Comparison of ENCODE assay signal across 22 cellular contexts in genomic region chr7:129786179-129786514, GRCh38.
A peak's percentile ranks its signal among the peaks of the same experiment; 100 is the strongest.
DNase-seq lines count a peak whose midpoint lies in the region; ATAC-seq and TF ChIP-seq lines count a peak whose summit lies in the region.
"Had no signal": no experiment of that assay in that cellular context is flagged by ENCODE, and none has a peak within 500 bp of the region (broad histone marks: within the 10 kb centered on the region; RNA-seq: fewer than 3 reads in every experiment).

No MANE protein-coding gene starts in this region.

- H3K27me3 Mint-ChIP-seq in activated naive CD4-positive, alpha-beta T cell treated with anti-CD3 and anti-CD28 coated beads for 36 hours (ENCODE audit: low read depth), result peaks cover 63% of the 10 kb centered on the region
- H3K27me3 Mint-ChIP-seq in activated naive CD4-positive, alpha-beta T cell treated with anti-CD3 and anti-CD28 coated beads, Interleukin-2, amount 10 ng/mL, durations not matched to agents 7 days and 5 days, result peaks cover 99% of the 10 kb centered on the region
- H3K27me3 Mint-ChIP-seq in endodermal cell (ENCODE audit: insufficient read depth), result peaks cover 100% of the 10 kb centered on the region
- H3K27me3 Mint-ChIP-seq in Caco-2 (ENCODE audit: insufficient read depth, unreplicated experiment), result no peaks in the 10 kb centered on the region

- no peaks in the 10 kb centered on the region for H4K20me1 ChIP-seq in OCI-LY7 (ENCODE audit: insufficient read depth, low read length)

- H3K4me3 ChIP-seq in OCI-LY7 (ENCODE audit: low read depth, low read length, poor library complexity, severe bottlenecking) (no peak overlapping the region), endodermal cell (ENCODE audit: low read length) (no peak overlapping the region), Caco-2 (ENCODE audit: low read depth, low read length) (no peak overlapping the region)

- CTCF ChIA-PET in activated naive CD4-positive, alpha-beta T cell treated with anti-CD3 and anti-CD28 coated beads for 36 hours (lab: Charles Lee), result interaction anchor here (1.5 kb wide), 1 partner anchor 43 kb away, joined by 3 read pairs; no protein-coding TSS in a partner anchor
- CTCF ChIA-PET in activated naive CD4-positive, alpha-beta T cell treated with anti-CD3 and anti-CD28 coated beads, Interleukin-2, amount 10 ng/mL, durations not matched to agents 7 days and 5 days (lab: Charles Lee), result no interaction called here
- CTCF ChIA-PET in OCI-LY7 (lab: Charles Lee; ENCODE audit: unreplicated experiment), result no interaction called here
- CTCF ChIA-PET in Caco-2 (lab: Charles Lee), result interaction anchor here (0.6 to 1.6 kb wide), 2 partner anchors 39 to 51 kb away, joined by 3 to 5 read pairs; no protein-coding TSS in a partner anchor

- no peaks in the 10 kb centered on the region for H3K9me3 Mint-ChIP-seq in activated naive CD4-positive, alpha-beta T cell treated with anti-CD3 and anti-CD28 coated beads for 36 hours
- no peaks in the 10 kb centered on the region for H3K9me3 Mint-ChIP-seq in activated naive CD4-positive, alpha-beta T cell treated with anti-CD3 and anti-CD28 coated beads, Interleukin-2, amount 10 ng/mL, durations not matched to agents 7 days and 5 days
- H3K9me3 Mint-ChIP-seq in endodermal cell (no peaks in the 10 kb centered on the region), Caco-2 (ENCODE audit: unreplicated experiment) (no peaks in the 10 kb centered on the region)
- H3K9me3 Mint-ChIP-seq in stimulated activated effector memory CD8-positive, alpha-beta T cell treated with anti-CD3 and anti-CD28 coated beads, Interleukin-12 subunit alpha, Interleukin-12 subunit beta, amount 100 ng/mL, for 72 hours, result no peaks in the 10 kb centered on the region
- H3K9me3 Mint-ChIP-seq: activated B cell treated with CpG ODN at 0.5 μM for 24 hours; neural crest cell; stimulated activated memory B cell treated with anti-CD40 and anti-IgM and Interleukin-4, amounts not matched to agents 10 μg/mL and 1 μg/mL and 100 μg/mL, for 72 hours had no signal

- peaks cover 21% of the 10 kb centered on the region for H3K4me1 ChIP-seq in OCI-LY7 (ENCODE audit: insufficient read depth, low read length, poor library complexity, severe bottlenecking)
- peaks cover 6% of the 10 kb centered on the region for H3K4me1 ChIP-seq in endodermal cell (ENCODE audit: control insufficient read depth, insufficient read depth, low read length)
- peaks cover 2% of the 10 kb centered on the region; the same call in 1 of the 2 replicates for H3K4me1 ChIP-seq in Caco-2
- H3K4me1 ChIP-seq: BE2C had no signal

- H2AFZ ChIP-seq in OCI-LY7 (ENCODE audit: low read length), result no peak overlapping the region

- BruUV-seq in OCI-LY7 (replicated peaks; lab: Mats Ljungman, UMichigan) (no TSS peak), Caco-2 (replicated peaks; lab: Mats Ljungman, UMichigan) (no TSS peak)

- H3K4me2 ChIP-seq in OCI-LY7 (ENCODE audit: low read length), result peak overlapping the region; percentile 48; the same call in 1 of the 2 replicates

- H3K4me1 Mint-ChIP-seq in activated naive CD4-positive, alpha-beta T cell treated with anti-CD3 and anti-CD28 coated beads for 36 hours (ENCODE audit: low read depth), result peaks cover 42% of the 10 kb centered on the region
- peaks cover 37% of the 10 kb centered on the region for H3K4me1 Mint-ChIP-seq in activated naive CD4-positive, alpha-beta T cell treated with anti-CD3 and anti-CD28 coated beads, Interleukin-2, amount 10 ng/mL, durations not matched to agents 7 days and 5 days
- H3K4me1 Mint-ChIP-seq in endodermal cell (peaks cover 13% of the 10 kb centered on the region), Caco-2 (ENCODE audit: low read depth, unreplicated experiment) (peaks cover 4% of the 10 kb centered on the region)
- H3K4me1 Mint-ChIP-seq in stimulated activated effector memory CD8-positive, alpha-beta T cell treated with anti-CD3 and anti-CD28 coated beads, Interleukin-12 subunit alpha, Interleukin-12 subunit beta, amount 100 ng/mL, for 72 hours, result peaks cover 47% of the 10 kb centered on the region

- H3K79me2 ChIP-seq in OCI-LY7 (ENCODE audit: insufficient read depth, low read depth, low read length), result no peaks in the 10 kb centered on the region

- H3K9me3 ChIP-seq in OCI-LY7 (ENCODE audit: low read length) (no peaks in the 10 kb centered on the region), endodermal cell (ENCODE audit: control insufficient read depth, low read length) (peaks cover 4% of the 10 kb centered on the region), Caco-2 (no peaks in the 10 kb centered on the region)
- H3K9me3 ChIP-seq: BE2C, heart left ventricle had no signal

- 8% methylated on average over 6 of the region's 8 CpGs; no CpG with 5 or more reads in 1 of the 2 experiments for WGBS in endodermal cell (ENCODE audit: insufficient coverage in 1 of 2, insufficient read length in 1 of 2), 2 experiments

- no peaks in the 10 kb centered on the region for H3K36me3 Mint-ChIP-seq in activated naive CD4-positive, alpha-beta T cell treated with anti-CD3 and anti-CD28 coated beads for 36 hours (ENCODE audit: low read depth)
- peaks cover 2% of the 10 kb centered on the region for H3K36me3 Mint-ChIP-seq in activated naive CD4-positive, alpha-beta T cell treated with anti-CD3 and anti-CD28 coated beads, Interleukin-2, amount 10 ng/mL, durations not matched to agents 7 days and 5 days
- H3K36me3 Mint-ChIP-seq in endodermal cell (ENCODE audit: low read depth) (no peaks in the 10 kb centered on the region), Caco-2 (ENCODE audit: insufficient read depth, unreplicated experiment) (peaks cover 11% of the 10 kb centered on the region)
- peaks cover 9% of the 10 kb centered on the region for H3K36me3 Mint-ChIP-seq in stimulated activated effector memory CD8-positive, alpha-beta T cell treated with anti-CD3 and anti-CD28 coated beads, Interleukin-12 subunit alpha, Interleukin-12 subunit beta, amount 100 ng/mL, for 72 hours
- H3K36me3 Mint-ChIP-seq: stimulated activated memory B cell treated with anti-CD40 and anti-IgM and Interleukin-4, amounts not matched to agents 10 μg/mL and 1 μg/mL and 100 μg/mL, for 72 hours had no signal

- no peak for DNase-seq in activated naive CD4-positive, alpha-beta T cell treated with anti-CD3 and anti-CD28 coated beads for 36 hours
- no peak for DNase-seq in activated naive CD4-positive, alpha-beta T cell treated with anti-CD3 and anti-CD28 coated beads, Interleukin-2, amount 10 ng/mL, durations not matched to agents 7 days and 5 days
- DNase-seq in OCI-LY7 (ENCODE audit: low spot score) (no peak), endodermal cell (peak; percentile 66), Caco-2 (no peak), AML-193 (lab: John Stamatoyannopoulos, UW) (no peak)
- DNase-seq in stimulated activated effector memory CD8-positive, alpha-beta T cell treated with anti-CD3 and anti-CD28 coated beads, Interleukin-12 subunit alpha, Interleukin-12 subunit beta, amount 100 ng/mL, for 72 hours (ENCODE audit: low spot score in 2 of 2), result no peak
- DNase-seq in stimulated activated CD4-positive, alpha-beta T cell treated with anti-CD3 and anti-CD28 coated beads, Interleukin-2, amount 100 ng/mL, for 24 hours, result no peak
- DNase-seq: activated B cell treated with CpG ODN at 0.5 μM for 24 hours; activated CD4-positive, alpha-beta T cell treated with anti-CD3 and anti-CD28 coated beads, Interleukin-2, amount 50 U/mL, for 4 hours; anterior cingulate cortex; BE2C; dorsolateral prefrontal cortex; HCEC 1CT; heart left ventricle; NCI-H187; stimulated activated CD4-positive, alpha-beta T cell treated with anti-CD3 and anti-CD28 coated beads, Interleukin-1b, Interleukin-23, amount 100 ng/mL, for 48 hours; T1000 had no signal

- peak overlapping the region; percentile 41 for H3K4me3 Mint-ChIP-seq in activated naive CD4-positive, alpha-beta T cell treated with anti-CD3 and anti-CD28 coated beads for 36 hours
- no peak overlapping the region for H3K4me3 Mint-ChIP-seq in activated naive CD4-positive, alpha-beta T cell treated with anti-CD3 and anti-CD28 coated beads, Interleukin-2, amount 10 ng/mL, durations not matched to agents 7 days and 5 days
- peak overlapping the region; percentile 46 for H3K4me3 Mint-ChIP-seq in endodermal cell
- peak overlapping the region; percentile 63 for H3K4me3 Mint-ChIP-seq in stimulated activated effector memory CD8-positive, alpha-beta T cell treated with anti-CD3 and anti-CD28 coated beads, Interleukin-12 subunit alpha, Interleukin-12 subunit beta, amount 100 ng/mL, for 72 hours
- H3K4me3 Mint-ChIP-seq in Caco-2 (ENCODE audit: unreplicated experiment), result no peak overlapping the region
- H3K4me3 Mint-ChIP-seq: neural crest cell had no signal

- POLR2A ChIA-PET in OCI-LY7 (lab: Charles Lee) (interaction anchor here (0.6 kb wide), 3 partner anchors 10 to 399 kb away, joined by 3 to 6 read pairs (median 5); no protein-coding TSS in a partner anchor), Caco-2 (lab: Charles Lee) (no interaction called here)

- no peak overlapping the region for H3K9ac ChIP-seq in endodermal cell (ENCODE audit: extremely low read depth, low read length, poor library complexity, severe bottlenecking)

- no peaks in the 10 kb centered on the region for H3K9me2 ChIP-seq in OCI-LY7 (ENCODE audit: insufficient read depth, low read length)

- ATAC-seq in stimulated activated effector memory CD8-positive, alpha-beta T cell treated with anti-CD3 and anti-CD28 coated beads, Interleukin-12 subunit alpha, Interleukin-12 subunit beta, amount 100 ng/mL, for 72 hours, result no peak
- ATAC-seq: heart left ventricle had no signal

- TF ChIP-seq CTCF in OCI-LY7 (conservative IDR thresholded peaks at IDR 0.05; ENCODE audit: low read length) (no peak), endodermal cell (conservative IDR thresholded peaks at IDR 0.05) (no peak), Caco-2 (IDR thresholded peaks at IDR 0.05; ENCODE audit: insufficient read depth in 1 of 2, low read depth in 1 of 2, low read length in 1 of 2, severe bottlenecking in 1 of 2, unreplicated experiment in 1 of 2) (no peak)

- H3K27ac ChIP-seq in OCI-LY7 (ENCODE audit: low read depth, low read length, poor library complexity, severe bottlenecking), result no peak overlapping the region
- H3K27ac ChIP-seq in endodermal cell (ENCODE audit: low read depth, low read length), result no peak overlapping the region
- H3K27ac ChIP-seq: dorsolateral prefrontal cortex, epithelial cell of prostate, heart left ventricle had no signal

- no peaks in the 10 kb centered on the region for H3K36me3 ChIP-seq in OCI-LY7 (ENCODE audit: insufficient read depth, low read length)
- no peaks in the 10 kb centered on the region for H3K36me3 ChIP-seq in endodermal cell (ENCODE audit: control insufficient read depth, insufficient read depth, low read length)
- no peaks in the 10 kb centered on the region for H3K36me3 ChIP-seq in Caco-2 (ENCODE audit: control insufficient read depth, insufficient read depth, low read length)
- H3K36me3 ChIP-seq: BE2C, heart left ventricle had no signal

- H3K27ac Mint-ChIP-seq in activated naive CD4-positive, alpha-beta T cell treated with anti-CD3 and anti-CD28 coated beads for 36 hours, result no peak overlapping the region
- no peak overlapping the region for H3K27ac Mint-ChIP-seq in activated naive CD4-positive, alpha-beta T cell treated with anti-CD3 and anti-CD28 coated beads, Interleukin-2, amount 10 ng/mL, durations not matched to agents 7 days and 5 days
- no peak overlapping the region for H3K27ac Mint-ChIP-seq in endodermal cell
- no peak overlapping the region for H3K27ac Mint-ChIP-seq in stimulated activated effector memory CD8-positive, alpha-beta T cell treated with anti-CD3 and anti-CD28 coated beads, Interleukin-12 subunit alpha, Interleukin-12 subunit beta, amount 100 ng/mL, for 72 hours
- H3K27ac Mint-ChIP-seq in Caco-2 (ENCODE audit: unreplicated experiment), result no peak overlapping the region
- H3K27ac Mint-ChIP-seq: activated B cell treated with CpG ODN at 0.5 μM for 24 hours; progenitor cell of endocrine pancreas; stimulated activated memory B cell treated with anti-CD40 and anti-IgM and Interleukin-4, amounts not matched to agents 10 μg/mL and 1 μg/mL and 100 μg/mL, for 72 hours had no signal

- peaks cover 100% of the 10 kb centered on the region for H3K27me3 ChIP-seq in endodermal cell (ENCODE audit: control insufficient read depth, insufficient read depth, low read length, poor library complexity, severe bottlenecking)
- H3K27me3 ChIP-seq in Caco-2 (replicated peaks; ENCODE audit: control insufficient read depth, insufficient read depth, low read length), result no peaks in the 10 kb centered on the region

- intact Hi-C loops in activated naive CD4-positive, alpha-beta T cell treated with anti-CD3 and anti-CD28 coated beads for 36 hours (cut with micrococcal nuclease), result no loop called here
- intact Hi-C loops in OCI-LY7 (cut with micrococcal nuclease; ENCODE audit: unreplicated experiment) (no loop called here), Caco-2 (cut with micrococcal nuclease; ENCODE audit: unreplicated experiment) (no loop called here)

Comparison
In these comparisons a context has a peak if more than half of its experiments do, and no peak if none do; other contexts are left out.
1. H3K4me3 Mint-ChIP-seq: peak in activated naive CD4-positive, alpha-beta T cell treated with anti-CD3 and anti-CD28 coated beads for 36 hours (single experiment), endodermal cell (single experiment) and stimulated activated effector memory CD8-positive, alpha-beta T cell treated with anti-CD3 and anti-CD28 coated beads, Interleukin-12 subunit alpha, Interleukin-12 subunit beta, amount 100 ng/mL, for 72 hours (single experiment); none in activated naive CD4-positive, alpha-beta T cell treated with anti-CD3 and anti-CD28 coated beads, Interleukin-2, amount 10 ng/mL, durations not matched to agents 7 days and 5 days (single experiment) and Caco-2 (single experiment).
2. CTCF ChIA-PET loops: an anchor here in activated naive CD4-positive, alpha-beta T cell treated with anti-CD3 and anti-CD28 coated beads for 36 hours (1.5 kb wide) and Caco-2 (0.6 to 1.6 kb wide); none called in activated naive CD4-positive, alpha-beta T cell treated with anti-CD3 and anti-CD28 coated beads, Interleukin-2, amount 10 ng/mL, durations not matched to agents 7 days and 5 days and OCI-LY7.